ENCODE assay signal across 17 cellular contexts in the genomic region with DNA sequence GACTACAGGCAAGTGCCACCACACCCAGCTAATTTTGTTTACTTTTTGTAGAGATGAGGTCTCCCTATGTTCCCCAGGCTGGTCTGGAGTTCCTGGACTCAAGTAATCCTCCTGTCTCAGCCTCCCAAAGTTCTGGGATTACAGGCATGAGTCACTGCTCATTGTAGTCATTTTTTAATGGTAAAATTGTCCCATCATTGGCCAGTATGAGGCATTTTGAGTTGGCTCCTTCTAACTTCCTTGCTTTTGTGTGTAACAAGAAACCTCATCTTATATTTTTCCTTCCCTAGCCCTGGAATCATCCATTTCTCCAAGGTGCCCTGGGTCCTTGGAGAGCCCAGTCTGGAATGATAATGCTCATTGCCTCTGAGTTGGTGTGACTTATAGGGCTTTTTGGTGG.
DNase-seq lines count a peak whose midpoint lies in the region; TF ChIP-seq lines count a peak whose summit lies in the region.
"Had no signal": no experiment of that assay in that cellular context is flagged by ENCODE, and none has a peak within 500 bp of the region (broad histone marks: within the 10 kb centered on the region; RNA-seq: fewer than 3 reads in every experiment).

No MANE protein-coding gene starts in this region.

- no peak overlapping the region for H3K14ac ChIP-seq in H9 (ENCODE audit: insufficient read depth, low read length)

- no peak overlapping the region for H2BK15ac ChIP-seq in H9 (ENCODE audit: low read depth, low read length)

- H3K27ac Mint-ChIP-seq in H9, result no peak overlapping the region
- H3K27ac Mint-ChIP-seq: CD14-positive monocyte; CD4-positive, alpha-beta memory T cell had no signal

- no peak overlapping the region for H2AFZ ChIP-seq in H9 (ENCODE audit: low read length)

- no peak overlapping the region for H3K4ac ChIP-seq in H9 (ENCODE audit: low read depth, low read length)

- no peak overlapping the region for H4K5ac ChIP-seq in H9 (ENCODE audit: insufficient read length, low read depth, low read length)

- no peak overlapping the region for H4K91ac ChIP-seq in H9 (ENCODE audit: insufficient read length, low read depth, low read length)

- H2BK120ac ChIP-seq in H9 (ENCODE audit: low read depth, low read length, poor library complexity, severe bottlenecking), result no peak overlapping the region

- H3K18ac ChIP-seq in H9 (ENCODE audit: insufficient read length, low read depth, low read length), result no peak overlapping the region

- no peak overlapping the region for H3K56ac ChIP-seq in H9 (ENCODE audit: insufficient read length, low read depth, low read length)

- H2BK20ac ChIP-seq in H9 (ENCODE audit: low read depth, low read length, poor library complexity, severe bottlenecking), result no peak overlapping the region

- H3K9ac ChIP-seq in BLaER1 treated with 17β-estradiol and CSF1 and Interleukin-3, amounts not matched to agents 10 nM and 100 nM, result no peak overlapping the region
- no peak overlapping the region for H3K9ac ChIP-seq in H9 (ENCODE audit: extremely low read depth, insufficient read length, low read length)
- H3K9ac ChIP-seq: KMS-11 had no signal

- no peaks in the 10 kb centered on the region for H3K36me3 ChIP-seq in BLaER1 treated with 17β-estradiol and CSF1 and Interleukin-3, amounts not matched to agents 10 nM and 100 nM
- H3K36me3 ChIP-seq: BE2C had no signal

- no peaks in the 10 kb centered on the region for H3K23me2 ChIP-seq in H9 (ENCODE audit: insufficient read length, low read depth, low read length, poor library complexity, severe bottlenecking)

- no peak overlapping the region for H3K4me3 Mint-ChIP-seq in H9
- H3K4me3 Mint-ChIP-seq: CD14-positive monocyte; CD4-positive, alpha-beta memory T cell had no signal

- no peaks in the 10 kb centered on the region for H4K20me1 ChIP-seq in BLaER1 treated with 17β-estradiol and CSF1 and Interleukin-3, amounts not matched to agents 10 nM and 100 nM
- H4K20me1 ChIP-seq in H9 (ENCODE audit: control insufficient read depth, insufficient read depth, insufficient read length), result no peaks in the 10 kb centered on the region

- H3K23ac ChIP-seq in H9 (ENCODE audit: insufficient read length, low read depth, low read length), result no peak overlapping the region

- H3K4me1 Mint-ChIP-seq in H9, result peaks cover 0 to 3% of the 10 kb centered on the region in 2 experiments; a peak in 1 of 4 replicates
- H3K4me1 Mint-ChIP-seq: CD4-positive, alpha-beta memory T cell had no signal

- no peaks in the 10 kb centered on the region for H3K36me3 Mint-ChIP-seq in H9 (ENCODE audit: insufficient read depth in 1 of 3, low read depth in 3 of 3)
- H3K36me3 Mint-ChIP-seq: CD14-positive monocyte; CD4-positive, alpha-beta memory T cell had no signal

- no peak overlapping the region for H3K4me3 ChIP-seq in BLaER1 treated with 17β-estradiol and CSF1 and Interleukin-3, amounts not matched to agents 10 nM and 100 nM
- H3K4me3 ChIP-seq in fibroblast of mammary gland (ENCODE audit: control insufficient read depth, low read depth, low read length), result no peak overlapping the region
- H3K4me3 ChIP-seq: GM12878 had no signal

- peaks cover 88% of the 10 kb centered on the region for H3K27me3 Mint-ChIP-seq in H9 (ENCODE audit: low read depth)

- H3K4me2 ChIP-seq in BLaER1 treated with 17β-estradiol and CSF1 and Interleukin-3, amounts not matched to agents 10 nM and 100 nM, result peak overlapping the region in 6 of 11 experiments; percentile 0 to 72 (median 8); a peak in 6 of 22 replicates
- H3K4me2 ChIP-seq in H9 (ENCODE audit: insufficient read depth, insufficient read length, low read length), result no peak overlapping the region
- H3K4me2 ChIP-seq: KMS-11 had no signal

- H3T11ph ChIP-seq in H9 (ENCODE audit: low read length), result no peak overlapping the region

- DNase-seq in HT1080 (ENCODE audit: low read depth) (peak; percentile 50), RKO (ENCODE audit: low spot score) (peak; percentile 9), fibroblast of mammary gland (ENCODE audit: low read depth) (peak; percentile 18), amygdala (lab: John Stamatoyannopoulos, UW) (no peak), H9 (no peak), A172 (ENCODE audit: low spot score) (no peak)
- DNase-seq in activated effector memory CD4-positive, alpha-beta T cell treated with Interleukin-2 at 50 U/mL for 16 hours, result no peak
- DNase-seq: 8988T; BE2C; CD4-positive, alpha-beta memory T cell; DMS153; DMS79; HCEC 1CT had no signal

- no peaks in the 10 kb centered on the region for H3K79me2 ChIP-seq in H9 (ENCODE audit: insufficient read depth, low read length)

- H4K8ac ChIP-seq in H9 (replicated peaks; ENCODE audit: insufficient read length, low read depth, low read length), result no peak overlapping the region

- no peaks in the 10 kb centered on the region for H3K79me1 ChIP-seq in H9 (ENCODE audit: insufficient read depth, low read depth, low read length, poor library complexity, severe bottlenecking)

- H2BK5ac ChIP-seq in H9 (ENCODE audit: insufficient read length, low read length), result no peak overlapping the region

- no peak overlapping the region for H2AK5ac ChIP-seq in H9 (ENCODE audit: insufficient read length, low read length)

- no peak overlapping the region for H3K27ac ChIP-seq in BLaER1 treated with 17β-estradiol and CSF1 and Interleukin-3, amounts not matched to agents 10 nM and 100 nM
- no peak overlapping the region for H3K27ac ChIP-seq in H9 (ENCODE audit: insufficient read length, low read depth, low read length)
- H3K27ac ChIP-seq: KMS-11 had no signal

- TF ChIP-seq CTCF in fibroblast of mammary gland (conservative IDR thresholded peaks at IDR 0.05; ENCODE audit: control insufficient read depth, insufficient read depth, low read depth, low read length) (no peak), H9 (conservative IDR thresholded peaks at IDR 0.05) (no peak)

- H3K9me3 ChIP-seq in BLaER1 treated with 17β-estradiol and CSF1 and Interleukin-3, amounts not matched to agents 10 nM and 100 nM (replicated peaks in 1 of 11), result peaks cover 0 to 8% (median 0%) of the 10 kb centered on the region in 11 experiments; a peak in 1 of 22 replicates
- H3K9me3 ChIP-seq in H9 (ENCODE audit: control insufficient read depth, low read depth, low read length), result no peaks in the 10 kb centered on the region
- H3K9me3 ChIP-seq: BE2C had no signal

- H2BK12ac ChIP-seq in H9 (ENCODE audit: insufficient read length, low read depth, low read length), result no peak overlapping the region

- H3K27me3 ChIP-seq in BLaER1 treated with 17β-estradiol and CSF1 and Interleukin-3, amounts not matched to agents 10 nM and 100 nM, result no peaks in the 10 kb centered on the region
- no peaks in the 10 kb centered on the region; the same call in 1 of the 2 replicates for H3K27me3 ChIP-seq in H9 (ENCODE audit: insufficient read depth, low read length)
- H3K27me3 ChIP-seq: BE2C had no signal

- peaks cover 29 to 70% (median 49%) of the 10 kb centered on the region in 10 experiments for H3K4me1 ChIP-seq in BLaER1 treated with 17β-estradiol and CSF1 and Interleukin-3, amounts not matched to agents 10 nM and 100 nM
- no peaks in the 10 kb centered on the region for H3K4me1 ChIP-seq in H9 (ENCODE audit: insufficient read depth, low read length)
- H3K4me1 ChIP-seq: BE2C had no signal

- no peaks in the 10 kb centered on the region; a peak in 1 of 5 replicates for H3K9me3 Mint-ChIP-seq in H9
- H3K9me3 Mint-ChIP-seq: CD14-positive monocyte; CD4-positive, alpha-beta memory T cell had no signal

Comparison
In these comparisons a context has a peak if more than half of its experiments do, and no peak if none do; other contexts are left out.
1. DNase-seq: peak in HT1080 (single experiment), RKO (single experiment) and fibroblast of mammary gland (single experiment); none in activated effector memory CD4-positive, alpha-beta T cell treated with Interleukin-2 at 50 U/mL for 16 hours (single experiment), amygdala (0 of 56), H9 (single experiment) and A172 (single experiment).